ENCODE assay signal across 30 cellular contexts in the genomic region with DNA sequence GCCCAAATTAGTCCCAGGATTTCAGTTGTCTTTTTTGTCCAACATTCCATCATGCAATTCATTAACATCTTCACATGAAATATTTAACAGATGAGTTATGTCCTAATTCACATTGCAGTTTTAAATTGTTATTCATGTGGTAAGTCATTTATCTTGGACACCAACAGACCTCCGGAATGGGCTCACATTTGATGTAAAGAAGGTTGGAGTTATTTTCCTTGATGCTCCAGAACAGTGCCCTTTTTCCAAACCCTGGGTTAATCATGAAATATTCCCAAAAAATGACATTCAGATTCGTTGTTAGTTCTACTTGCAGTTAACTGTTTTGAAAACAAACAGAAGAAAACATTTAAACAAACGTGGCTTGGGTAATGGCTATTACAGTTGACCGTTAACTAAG. TPM values are rescaled to one million over a fixed set of nuclear protein-coding genes. Genes with fewer than 3 reads are reported as not detected.
"Had no signal": no experiment of that assay in that cellular context is flagged by ENCODE, and none has a peak within 500 bp of the region (broad histone marks: within the 10 kb centered on the region; RNA-seq: fewer than 3 reads in every experiment).

No MANE protein-coding gene starts in this region.

- H3K27ac Mint-ChIP-seq: activated naive CD8-positive, alpha-beta T cell treated with anti-CD3 and anti-CD28 coated beads for 36 hours; activated T-helper 2 cell treated with anti-CD3 and anti-CD28 coated beads, Interferon-gamma antibody, Interleukin-2, Interleukin-4, amounts not matched to agents 10 μg/mL and 5 μg/mL and 100 μg/mL, durations not matched to agents 14 hours and 24 hours and 36 hours; memory B cell; naive B cell; neural progenitor cell; stimulated activated effector memory CD8-positive, alpha-beta T cell treated with anti-CD3 and anti-CD28 coated beads, Interleukin-12 subunit alpha, Interleukin-12 subunit beta, amount 100 ng/mL, for 72 hours had no signal

- H3K27ac ChIP-seq: neural progenitor cell, right lobe of liver, stomach, transverse colon, uterus had no signal

- H3K4me3 Mint-ChIP-seq: activated naive CD8-positive, alpha-beta T cell treated with anti-CD3 and anti-CD28 coated beads for 36 hours; activated T-cell treated with anti-CD3 and anti-CD28 coated beads, Interleukin-2, amount 50 U/mL, for 4 hours; memory B cell; naive B cell; neural progenitor cell; stimulated activated effector memory CD8-positive, alpha-beta T cell treated with anti-CD3 and anti-CD28 coated beads, Interleukin-12 subunit alpha, Interleukin-12 subunit beta, amount 100 ng/mL, for 72 hours had no signal

- H3K27me3 ChIP-seq: neural progenitor cell, right lobe of liver, stomach, transverse colon, uterus had no signal

- H3K27me3 Mint-ChIP-seq: activated naive CD8-positive, alpha-beta T cell treated with anti-CD3 and anti-CD28 coated beads for 36 hours; memory B cell; naive B cell had no signal

- H3K9ac ChIP-seq: neural progenitor cell had no signal

- H3K36me3 ChIP-seq: neural progenitor cell, right lobe of liver, stomach, transverse colon, uterus had no signal

- H2AFZ ChIP-seq: neural progenitor cell had no signal

- H3K4me1 ChIP-seq: neural progenitor cell, right lobe of liver, stomach, transverse colon, uterus had no signal

- H3K9me3 Mint-ChIP-seq: activated naive CD8-positive, alpha-beta T cell treated with anti-CD3 and anti-CD28 coated beads for 36 hours; activated T-cell treated with anti-CD3 and anti-CD28 coated beads, Interleukin-2, amount 50 U/mL, for 4 hours; memory B cell; neural progenitor cell had no signal

- H3K36me3 Mint-ChIP-seq: activated naive CD8-positive, alpha-beta T cell treated with anti-CD3 and anti-CD28 coated beads for 36 hours; memory B cell; naive B cell; neural progenitor cell; stimulated activated effector memory CD8-positive, alpha-beta T cell treated with anti-CD3 and anti-CD28 coated beads, Interleukin-12 subunit alpha, Interleukin-12 subunit beta, amount 100 ng/mL, for 72 hours had no signal

- H3K4me1 Mint-ChIP-seq: activated naive CD8-positive, alpha-beta T cell treated with anti-CD3 and anti-CD28 coated beads for 36 hours; memory B cell; naive B cell; stimulated activated effector memory CD8-positive, alpha-beta T cell treated with anti-CD3 and anti-CD28 coated beads, Interleukin-12 subunit alpha, Interleukin-12 subunit beta, amount 100 ng/mL, for 72 hours had no signal

- ATAC-seq: activated T-cell treated with anti-CD3 and anti-CD28 coated beads, Interleukin-2, amount 50 U/mL, for 4 hours; left colon; right lobe of liver; stimulated activated effector memory CD8-positive, alpha-beta T cell treated with anti-CD3 and anti-CD28 coated beads, Interleukin-12 subunit alpha, Interleukin-12 subunit beta, amount 100 ng/mL, for 72 hours had no signal

- H3K4me2 ChIP-seq: neural progenitor cell had no signal

- H3K9me3 ChIP-seq: right lobe of liver, stomach, transverse colon, uterus had no signal

- DNase-seq: activated CD8-positive, alpha-beta memory T cell treated with anti-CD3 and anti-CD28 coated beads for 24 hours; activated CD8-positive, alpha-beta memory T cell treated with anti-CD3 and anti-CD28 coated beads, Interleukin-2, amount 50 U/mL, for 4 hours; activated naive CD4-positive, alpha-beta T cell; activated naive CD8-positive, alpha-beta T cell treated with anti-CD3 and anti-CD28 coated beads for 36 hours; activated T-cell treated with anti-CD3 and anti-CD28 coated beads, Interleukin-2, amount 50 U/mL, for 4 hours; effector CD4-positive, alpha-beta T cell; erythroblast; hypothalamus; left colon; naive B cell; posterior cingulate gyrus; right lobe of liver; small intestine; stimulated activated CD4-positive, alpha-beta T cell treated with anti-CD3 and anti-CD28 coated beads, Interleukin-2, amount 100 ng/mL, for 24 hours; stomach; T-helper 9 cell; transverse colon; uterus had no signal

- H3K4me3 ChIP-seq: neural progenitor cell, right lobe of liver, stomach, transverse colon, uterus had no signal

RNA-seq across cellular contexts. Expression of a gene that starts 32.9 kb away (rescaled TPM):
- total RNA-seq: activated naive CD8-positive, alpha-beta T cell treated with anti-CD3 and anti-CD28 coated beads for 36 hours; activated T-cell treated with anti-CD3 and anti-CD28 coated beads, Interleukin-2, amount 50 U/mL, for 4 hours; activated T-helper 2 cell treated with anti-CD3 and anti-CD28 coated beads, Interferon-gamma antibody, Interleukin-2, Interleukin-4, amounts not matched to agents 10 μg/mL and 5 μg/mL and 100 μg/mL, durations not matched to agents 14 hours and 24 hours and 36 hours; cardiac septum; chondrocyte; frontal cortex; left colon; lower leg skin; mucosa of gallbladder; omental fat pad; right lobe of liver; stomach; T-helper 1 cell treated with Interleukin-12 subunit alpha and Interleukin-12 subunit beta and Interleukin-4 antibody, amounts not matched to agents 30 ng/mL and 1 ng/mL, for 36 hours; temporal lobe; transverse colon; uterus had no signal
- polyA plus RNA-seq: small intestine, stomach had no signal
